1 cellular context compared by ENCODE assay signal in genomic region chr12:10884086-10884725, GRCh38.
TF ChIP-seq lines count a peak whose summit lies in the region.

PRH1 (minus strand) TSS chr12:10884255; CDS start chr12:10884217, 38 bp downstream.

TF ChIP-seq in HepG2, 621 proteins besides CTCF, POLR2A, EP300 and RAD21 (continued from another document and continues in another):
- TF ChIP-seq AHDC1 (CRISPR knock-in tag; IDR thresholded peaks at IDR 0.05; ENCODE audit: borderline replicate concordance) (0 out of 2 replicates have a peak, but pooled peaks have one; percentile 2), RBFOX2 (IDR thresholded peaks at IDR 0.05; ENCODE audit: low read depth, low read length) (no peak), ELF3 (CRISPR knock-in tag; IDR thresholded peaks at IDR 0.05) (0 out of 2 replicates have a peak, but pooled peaks have one; percentile 24), HOMEZ (CRISPR knock-in tag; IDR thresholded peaks at IDR 0.05; ENCODE audit: low read depth) (peak; percentile 55; the same call in 1 of the 2 replicates), HIVEP1 (CRISPR knock-in tag; IDR thresholded peaks at IDR 0.05) (no peak), GLI4 (CRISPR knock-in tag; IDR thresholded peaks at IDR 0.05; ENCODE audit: borderline replicate concordance) (no peak), ZKSCAN1 (IDR thresholded peaks at IDR 0.05; ENCODE audit: low read length) (no peak), NFKBIZ (CRISPR knock-in tag; IDR thresholded peaks at IDR 0.05) (no peak), ZNF44 (CRISPR knock-in tag; IDR thresholded peaks at IDR 0.05) (no peak), KDM4B (CRISPR knock-in tag; IDR thresholded peaks at IDR 0.05) (no peak), PHF21A (CRISPR knock-in tag; IDR thresholded peaks at IDR 0.05) (0 out of 2 replicates have a peak, but pooled peaks have one; percentile 22), ZNF776 (CRISPR knock-in tag; IDR thresholded peaks at IDR 0.05) (no peak), SOX6 (IDR thresholded peaks at IDR 0.05) (no peak), SOX6 (CRISPR knock-in tag; IDR thresholded peaks at IDR 0.05) (no peak), ZNF431 (CRISPR knock-in tag; IDR thresholded peaks at IDR 0.05; ENCODE audit: borderline replicate concordance, low read depth) (no peak), IRF2 (CRISPR knock-in tag; IDR thresholded peaks at IDR 0.05) (no peak), ZNF251 (CRISPR knock-in tag; IDR thresholded peaks at IDR 0.05) (no peak), TMF1 (CRISPR knock-in tag; IDR thresholded peaks at IDR 0.05; ENCODE audit: low read depth) (no peak), CENPBD1 (CRISPR knock-in tag; IDR thresholded peaks at IDR 0.05; ENCODE audit: borderline replicate concordance, low read depth) (no peak), SP5 (CRISPR knock-in tag; IDR thresholded peaks at IDR 0.05; ENCODE audit: borderline replicate concordance, low read depth) (no peak), ZNF703 (CRISPR knock-in tag; IDR thresholded peaks at IDR 0.05; ENCODE audit: borderline replicate concordance) (no peak), ARNT2 (CRISPR knock-in tag; IDR thresholded peaks at IDR 0.05; ENCODE audit: low read depth) (no peak), THYN1 (CRISPR knock-in tag; IDR thresholded peaks at IDR 0.05; ENCODE audit: borderline replicate concordance, low read depth) (no peak), JDP2 (CRISPR knock-in tag; IDR thresholded peaks at IDR 0.05; ENCODE audit: borderline replicate concordance) (no peak), ZNF253 (CRISPR knock-in tag; IDR thresholded peaks at IDR 0.05; ENCODE audit: borderline replicate concordance) (no peak), RBM22 (optimal IDR thresholded peaks at IDR 0.05; ENCODE audit: low read length) (no peak), TFAP4 (IDR thresholded peaks at IDR 0.05; ENCODE audit: borderline replicate concordance, low read depth) (no peak), DZIP1 (CRISPR knock-in tag; IDR thresholded peaks at IDR 0.05) (no peak), HCFC1 (IDR thresholded peaks at IDR 0.05; ENCODE audit: low read depth, low read length) (no peak), TBX3 (IDR thresholded peaks at IDR 0.05; ENCODE audit: borderline replicate concordance) (no peak), MED1 (CRISPR knock-in tag; IDR thresholded peaks at IDR 0.05) (peak; percentile 28; the same call in 1 of the 2 replicates), ZC3H4 (CRISPR knock-in tag; IDR thresholded peaks at IDR 0.05; ENCODE audit: borderline replicate concordance) (no peak), LCORL (IDR thresholded peaks at IDR 0.05) (no peak), LCORL (CRISPR knock-in tag; IDR thresholded peaks at IDR 0.05) (peak; percentile 19; the same call in 1 of the 2 replicates), ATF3 (CRISPR knock-in tag; IDR thresholded peaks at IDR 0.05) (no peak), ZNF362 (CRISPR knock-in tag; IDR thresholded peaks at IDR 0.05; ENCODE audit: borderline replicate concordance) (no peak), CENPX (CRISPR knock-in tag; IDR thresholded peaks at IDR 0.05) (no peak), ZNF501 (CRISPR knock-in tag; IDR thresholded peaks at IDR 0.05) (no peak), TBX2 (CRISPR knock-in tag; IDR thresholded peaks at IDR 0.05; ENCODE audit: borderline replicate concordance) (0 out of 2 replicates have a peak, but pooled peaks have one; percentile 16), HMGXB3 (CRISPR knock-in tag; IDR thresholded peaks at IDR 0.05; ENCODE audit: borderline replicate concordance) (no peak), HNF4A (CRISPR knock-in tag; IDR thresholded peaks at IDR 0.05) (peak; percentile 59; the same call in 1 of the 2 replicates), ZMAT5 (CRISPR knock-in tag; IDR thresholded peaks at IDR 0.05; ENCODE audit: borderline replicate concordance, low read depth) (no peak), NCOA2 (CRISPR knock-in tag; IDR thresholded peaks at IDR 0.05) (no peak), RARG (CRISPR knock-in tag; IDR thresholded peaks at IDR 0.05; ENCODE audit: low read depth) (no peak), ZNF232 (CRISPR knock-in tag; IDR thresholded peaks at IDR 0.05; ENCODE audit: borderline replicate concordance) (no peak), MLX (CRISPR knock-in tag; IDR thresholded peaks at IDR 0.05) (no peak)
